ENCODE assay signal across 8 cellular contexts in the genomic region with DNA sequence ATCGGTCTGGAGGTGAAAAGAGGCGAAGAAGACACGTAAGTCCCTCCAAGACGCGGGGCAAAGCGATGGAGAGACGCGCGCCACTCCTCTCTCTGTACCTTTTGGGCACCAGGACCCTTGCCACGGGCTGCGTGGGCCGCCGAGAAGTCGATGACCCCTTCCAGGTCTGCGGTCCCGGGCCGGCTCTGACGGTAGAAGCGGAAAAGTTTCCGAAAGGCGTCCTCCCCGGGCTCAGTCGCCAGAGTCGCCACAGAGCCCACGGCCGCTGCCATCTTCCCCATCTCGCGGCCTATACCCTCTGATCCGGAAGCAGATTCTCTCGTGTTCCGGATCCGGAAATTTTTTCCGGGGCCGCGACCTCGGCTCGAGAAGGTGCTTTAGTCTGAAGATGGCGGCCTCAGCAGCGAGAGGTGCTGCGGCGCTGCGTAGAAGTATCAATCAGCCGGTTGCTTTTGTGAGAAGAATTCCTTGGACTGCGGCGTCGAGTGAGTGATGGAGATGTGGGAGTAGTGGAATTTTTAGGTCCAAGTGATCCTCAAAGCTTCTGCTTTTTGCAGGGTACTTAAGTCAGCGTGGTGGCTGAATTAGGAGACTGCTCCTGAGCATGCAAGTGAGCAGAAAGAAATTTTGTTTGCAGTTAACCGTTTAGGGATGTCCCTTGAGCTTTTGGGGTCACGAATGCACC. TPM values are rescaled to one million over a fixed set of nuclear protein-coding genes. Genes with fewer than 3 reads are reported as not detected.
DNase-seq lines count a peak whose midpoint lies in the region; ATAC-seq and TF ChIP-seq lines count a peak whose summit lies in the region.

A gene with protein sequence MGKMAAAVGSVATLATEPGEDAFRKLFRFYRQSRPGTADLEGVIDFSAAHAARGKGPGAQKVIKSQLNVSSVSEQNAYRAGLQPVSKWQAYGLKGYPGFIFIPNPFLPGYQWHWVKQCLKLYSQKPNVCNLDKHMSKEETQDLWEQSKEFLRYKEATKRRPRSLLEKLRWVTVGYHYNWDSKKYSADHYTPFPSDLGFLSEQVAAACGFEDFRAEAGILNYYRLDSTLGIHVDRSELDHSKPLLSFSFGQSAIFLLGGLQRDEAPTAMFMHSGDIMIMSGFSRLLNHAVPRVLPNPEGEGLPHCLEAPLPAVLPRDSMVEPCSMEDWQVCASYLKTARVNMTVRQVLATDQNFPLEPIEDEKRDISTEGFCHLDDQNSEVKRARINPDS (minus strand): TSS at position 300 of the 685 bp plus-strand sequence. CDS start 19 bp downstream, at position 281.
A gene (plus strand): TSS at position 380 of the 685 bp plus-strand sequence. CDS start 9 bp downstream, at position 389.

- H3K27me3 ChIP-seq in left ventricle myocardium inferior (ENCODE audit: low read depth) = no peaks in the 10 kb centered on the region
- H3K27me3 ChIP-seq in prostate gland (replicated peaks; ENCODE audit: insufficient read depth) = no peaks in the 10 kb centered on the region

- TF ChIP-seq CTCF in GM13976 (IDR thresholded peaks at IDR 0.05; ENCODE audit: borderline replicate concordance, control extremely low read depth, extremely low read depth, insufficient read depth, missing control alignments) (no peak), left ventricle myocardium inferior (IDR thresholded peaks at IDR 0.05; ENCODE audit: borderline replicate concordance) (no peak), prostate gland (IDR thresholded peaks at IDR 0.05) (no peak)

- peak; percentile 98 for ATAC-seq in HG02852 (IDR thresholded peaks at IDR 0.05; ENCODE audit: unreplicated experiment)

- DNase-seq in GM13976 (ENCODE audit: low spot score) (peak; percentile 92), NCI-H1436 treated with DMSO at 0.1 percent for 48 hours (lab: John Stamatoyannopoulos, UW) (peak; percentile 11), T-helper 1 cell (peak; percentile 75 to 87 (median 81)), amniotic epithelial cell (ENCODE audit: low read depth) (peak; percentile 71), left ventricle myocardium inferior (peak; percentile 88), prostate gland (ENCODE audit: low spot score) (peak; percentile 79), ureter (ENCODE audit: low spot score) (peak; percentile 92)

- peaks cover 49% of the 10 kb centered on the region for H3K4me1 ChIP-seq in left ventricle myocardium inferior
- H3K4me1 ChIP-seq in prostate gland (replicated peaks) = no peaks in the 10 kb centered on the region

- peak; percentile 26 for TF ChIP-seq POLR2A in prostate gland (IDR thresholded peaks at IDR 0.05)

- H3K36me3 ChIP-seq in left ventricle myocardium inferior = peaks cover 47% of the 10 kb centered on the region
- peaks cover 0 to 6% of the 10 kb centered on the region in 2 donors for H3K36me3 ChIP-seq in prostate gland

- H3K27ac ChIP-seq in left ventricle myocardium inferior (replicated peaks) = peak within 1 kb of the TSS; percentile 83
- H3K27ac ChIP-seq in prostate gland = peak within 1 kb of the TSS; percentile 67 to 74

- WGBS in prostate gland = under 1% methylated on average over 49 of the region's 49 CpGs

- H3K9me3 ChIP-seq in left ventricle myocardium inferior (replicated peaks) (no peaks in the 10 kb centered on the region), prostate gland (no peaks in the 10 kb centered on the region)

- in situ Hi-C loops in GM13976 (cut with MboI; ENCODE audit: low sequenced_read_pairs, unreplicated experiment) = no loop called here

- H3K4me3 ChIP-seq in left ventricle myocardium inferior (peak within 1 kb of the TSS; percentile 98), prostate gland (peak within 1 kb of the TSS; percentile 74 to 96)

- intact Hi-C loops in left ventricle myocardium inferior (cut with micrococcal nuclease) (no loop called here), prostate gland (cut with DNase I) (loop anchor here (2.0 to 10.0 kb wide), 3 partner anchors 53 to 393 kb away; a partner anchor contains a TSS)

RNA-seq across cellular contexts. Expression of the first gene that starts in this region (rescaled TPM):
- total RNA-seq in left ventricle myocardium inferior = 14.1 TPM
- total RNA-seq in prostate gland = 10 to 100 TPM; 12.5 to 20.4 TPM
- 16.0 TPM for total RNA-seq in ureter

RNA-seq across cellular contexts. Expression of the second gene that starts in this region (rescaled TPM):
- total RNA-seq in left ventricle myocardium inferior (204 TPM), prostate gland (100 to 1,000 TPM; 126 to 341 TPM), ureter (101 TPM)

Comparison
In these comparisons a context has a peak if more than half of its experiments do, and no peak if none do; other contexts are left out.
1. Peak in every context shown above with its lines: DNase-seq, ATAC-seq, H3K4me3 ChIP-seq and H3K27ac ChIP-seq.
2. DNase-seq: peak in every context shown above with its lines; median percentile 92 in GM13976; 92 in ureter; 88 in left ventricle myocardium inferior; 81 in T-helper 1 cell; 79 in prostate gland; 71 in amniotic epithelial cell; 11 in NCI-H1436 treated with DMSO at 0.1 percent for 48 hours.